In genomic region chr20:45322952-45323383, GRCh38 we compare ENCODE assay signal across 1 cellular context.
TF ChIP-seq lines count a peak whose summit lies in the region.

No MANE protein-coding gene starts in this region.

TF ChIP-seq in endothelial cell of umbilical vein, 7 proteins besides CTCF, POLR2A, EP300 and RAD21:
- no peak for TF ChIP-seq MYC (IDR thresholded peaks at IDR 0.05; ENCODE audit: low read depth, low read length)
- no peak for TF ChIP-seq FOS (IDR thresholded peaks at IDR 0.05; ENCODE audit: borderline replicate concordance, insufficient read depth, low read length)
- TF ChIP-seq GATA2 (IDR thresholded peaks at IDR 0.05; ENCODE audit: insufficient read depth, insufficient read length, low read depth, low read length): no peak
- no peak for TF ChIP-seq MAX (IDR thresholded peaks at IDR 0.05; ENCODE audit: insufficient read depth, insufficient read length)
- TF ChIP-seq JUN (IDR thresholded peaks at IDR 0.05; ENCODE audit: borderline replicate concordance, insufficient read depth, insufficient read length, low read depth): no peak
